1 cellular context compared by ENCODE assay signal in the genomic region with DNA sequence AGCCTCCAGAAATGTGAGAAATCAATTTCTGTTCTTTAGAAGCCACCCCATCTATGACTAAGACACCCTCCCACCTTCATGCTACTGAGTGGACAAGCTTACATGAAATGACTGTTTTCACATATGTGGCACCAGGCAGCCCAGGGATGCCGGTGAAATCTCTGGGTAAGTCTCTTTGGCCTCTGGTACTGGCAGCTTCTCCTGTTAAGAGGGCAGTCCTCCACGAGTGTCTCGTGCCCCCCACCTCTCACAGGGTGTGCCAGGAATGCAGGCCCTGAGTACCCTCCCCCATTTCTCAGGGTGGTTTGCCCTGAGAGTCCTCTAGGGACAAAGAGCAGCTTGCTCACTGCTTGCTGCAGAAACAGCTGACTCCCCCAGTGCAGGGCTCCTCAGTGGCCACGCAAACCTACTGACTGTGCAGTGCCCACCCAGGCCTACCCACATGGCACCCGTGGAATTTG.
TF ChIP-seq lines count a peak whose summit lies in the region.

No MANE protein-coding gene starts in this region.

TF ChIP-seq in A549, 52 proteins besides CTCF, POLR2A, EP300 and RAD21:
- TF ChIP-seq MYC (IDR thresholded peaks at IDR 0.05; ENCODE audit: borderline replicate concordance, low read length) = no peak
- no peak for TF ChIP-seq MAZ (IDR thresholded peaks at IDR 0.05; ENCODE audit: borderline replicate concordance, low read depth, low read length)
- TF ChIP-seq HDAC2 (IDR thresholded peaks at IDR 0.05) = no peak
- TF ChIP-seq, protein P1, sequence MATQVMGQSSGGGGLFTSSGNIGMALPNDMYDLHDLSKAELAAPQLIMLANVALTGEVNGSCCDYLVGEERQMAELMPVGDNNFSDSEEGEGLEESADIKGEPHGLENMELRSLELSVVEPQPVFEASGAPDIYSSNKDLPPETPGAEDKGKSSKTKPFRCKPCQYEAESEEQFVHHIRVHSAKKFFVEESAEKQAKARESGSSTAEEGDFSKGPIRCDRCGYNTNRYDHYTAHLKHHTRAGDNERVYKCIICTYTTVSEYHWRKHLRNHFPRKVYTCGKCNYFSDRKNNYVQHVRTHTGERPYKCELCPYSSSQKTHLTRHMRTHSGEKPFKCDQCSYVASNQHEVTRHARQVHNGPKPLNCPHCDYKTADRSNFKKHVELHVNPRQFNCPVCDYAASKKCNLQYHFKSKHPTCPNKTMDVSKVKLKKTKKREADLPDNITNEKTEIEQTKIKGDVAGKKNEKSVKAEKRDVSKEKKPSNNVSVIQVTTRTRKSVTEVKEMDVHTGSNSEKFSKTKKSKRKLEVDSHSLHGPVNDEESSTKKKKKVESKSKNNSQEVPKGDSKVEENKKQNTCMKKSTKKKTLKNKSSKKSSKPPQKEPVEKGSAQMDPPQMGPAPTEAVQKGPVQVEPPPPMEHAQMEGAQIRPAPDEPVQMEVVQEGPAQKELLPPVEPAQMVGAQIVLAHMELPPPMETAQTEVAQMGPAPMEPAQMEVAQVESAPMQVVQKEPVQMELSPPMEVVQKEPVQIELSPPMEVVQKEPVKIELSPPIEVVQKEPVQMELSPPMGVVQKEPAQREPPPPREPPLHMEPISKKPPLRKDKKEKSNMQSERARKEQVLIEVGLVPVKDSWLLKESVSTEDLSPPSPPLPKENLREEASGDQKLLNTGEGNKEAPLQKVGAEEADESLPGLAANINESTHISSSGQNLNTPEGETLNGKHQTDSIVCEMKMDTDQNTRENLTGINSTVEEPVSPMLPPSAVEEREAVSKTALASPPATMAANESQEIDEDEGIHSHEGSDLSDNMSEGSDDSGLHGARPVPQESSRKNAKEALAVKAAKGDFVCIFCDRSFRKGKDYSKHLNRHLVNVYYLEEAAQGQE (IDR thresholded peaks at IDR 0.05) = no peak
- no peak for TF ChIP-seq CBX8 (IDR thresholded peaks at IDR 0.05)
